2 cellular contexts compared by ENCODE assay signal in genomic region chr2:67340118-67341011, GRCh38.
TF ChIP-seq lines count a peak whose summit lies in the region.

No MANE protein-coding gene starts in this region.

TF ChIP-seq in A549, 52 proteins besides CTCF, POLR2A, EP300 and RAD21 (continued from another document):
- TF ChIP-seq HMGXB4 (CRISPR knock-in tag; IDR thresholded peaks at IDR 0.05; ENCODE audit: borderline replicate concordance) (no peak), RNF2 (IDR thresholded peaks at IDR 0.05; ENCODE audit: borderline replicate concordance, low read depth) (no peak), E2F6 (IDR thresholded peaks at IDR 0.05; ENCODE audit: borderline replicate concordance, low read depth) (no peak), ZSCAN20 (CRISPR knock-in tag; IDR thresholded peaks at IDR 0.05) (no peak)

TF ChIP-seq in WTC11, 78 proteins besides CTCF, POLR2A, EP300 and RAD21 (continued from another document):
- TF ChIP-seq ZBTB43 (CRISPR knock-in tag; IDR thresholded peaks at IDR 0.05) (0 out of 2 replicates have a peak, but pooled peaks have one; percentile 18), FOXJ3 (CRISPR knock-in tag; IDR thresholded peaks at IDR 0.05; ENCODE audit: borderline replicate concordance) (0 out of 2 replicates have a peak, but pooled peaks have one; percentile 11), NFATC4 (CRISPR knock-in tag; IDR thresholded peaks at IDR 0.05) (peak; percentile 91), TP53 (CRISPR knock-in tag; IDR thresholded peaks at IDR 0.05) (no peak), AR (CRISPR knock-in tag; IDR thresholded peaks at IDR 0.05) (peak; percentile 99), KAT7 (CRISPR knock-in tag; IDR thresholded peaks at IDR 0.05; ENCODE audit: borderline replicate concordance) (no peak), ZNF512 (CRISPR knock-in tag; IDR thresholded peaks at IDR 0.05; ENCODE audit: borderline replicate concordance) (0 out of 2 replicates have a peak, but pooled peaks have one; percentile 44), IRF2 (CRISPR knock-in tag; IDR thresholded peaks at IDR 0.05; ENCODE audit: borderline replicate concordance, low read depth) (no peak), ZNF138 (CRISPR knock-in tag; conservative IDR thresholded peaks at IDR 0.05) (peak; percentile 43; the same call in 1 of the 2 replicates), OVOL2 (CRISPR knock-in tag; IDR thresholded peaks at IDR 0.05; ENCODE audit: borderline replicate concordance) (no peak), ZNF671 (CRISPR knock-in tag; IDR thresholded peaks at IDR 0.05) (peak; percentile 97)
